In genomic region chr16:85523602-85524364, GRCh38 we compare ENCODE assay signal across 1 cellular context.
TF ChIP-seq lines count a peak whose summit lies in the region.

No MANE protein-coding gene starts in this region.

TF ChIP-seq in HepG2, 621 proteins besides CTCF, POLR2A, EP300 and RAD21 (continued from another document and continues in another):
- TF ChIP-seq, protein P1, sequence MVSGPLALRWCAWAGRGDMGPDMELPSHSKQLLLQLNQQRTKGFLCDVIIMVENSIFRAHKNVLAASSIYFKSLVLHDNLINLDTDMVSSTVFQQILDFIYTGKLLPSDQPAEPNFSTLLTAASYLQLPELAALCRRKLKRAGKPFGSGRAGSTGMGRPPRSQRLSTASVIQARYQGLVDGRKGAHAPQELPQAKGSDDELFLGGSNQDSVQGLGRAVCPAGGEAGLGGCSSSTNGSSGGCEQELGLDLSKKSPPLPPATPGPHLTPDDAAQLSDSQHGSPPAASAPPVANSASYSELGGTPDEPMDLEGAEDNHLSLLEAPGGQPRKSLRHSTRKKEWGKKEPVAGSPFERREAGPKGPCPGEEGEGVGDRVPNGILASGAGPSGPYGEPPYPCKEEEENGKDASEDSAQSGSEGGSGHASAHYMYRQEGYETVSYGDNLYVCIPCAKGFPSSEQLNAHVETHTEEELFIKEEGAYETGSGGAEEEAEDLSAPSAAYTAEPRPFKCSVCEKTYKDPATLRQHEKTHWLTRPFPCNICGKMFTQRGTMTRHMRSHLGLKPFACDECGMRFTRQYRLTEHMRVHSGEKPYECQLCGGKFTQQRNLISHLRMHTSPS (CRISPR knock-in tag; IDR thresholded peaks at IDR 0.05; ENCODE audit: low read depth) = 0 out of 2 replicates have a peak, but pooled peaks have one; percentile 14
- peak; percentile 65 for TF ChIP-seq ZNF609 (CRISPR knock-in tag; IDR thresholded peaks at IDR 0.05; ENCODE audit: borderline replicate concordance)
- no peak for TF ChIP-seq SCMH1 (CRISPR knock-in tag; IDR thresholded peaks at IDR 0.05; ENCODE audit: borderline replicate concordance)
- TF ChIP-seq, protein P2, sequence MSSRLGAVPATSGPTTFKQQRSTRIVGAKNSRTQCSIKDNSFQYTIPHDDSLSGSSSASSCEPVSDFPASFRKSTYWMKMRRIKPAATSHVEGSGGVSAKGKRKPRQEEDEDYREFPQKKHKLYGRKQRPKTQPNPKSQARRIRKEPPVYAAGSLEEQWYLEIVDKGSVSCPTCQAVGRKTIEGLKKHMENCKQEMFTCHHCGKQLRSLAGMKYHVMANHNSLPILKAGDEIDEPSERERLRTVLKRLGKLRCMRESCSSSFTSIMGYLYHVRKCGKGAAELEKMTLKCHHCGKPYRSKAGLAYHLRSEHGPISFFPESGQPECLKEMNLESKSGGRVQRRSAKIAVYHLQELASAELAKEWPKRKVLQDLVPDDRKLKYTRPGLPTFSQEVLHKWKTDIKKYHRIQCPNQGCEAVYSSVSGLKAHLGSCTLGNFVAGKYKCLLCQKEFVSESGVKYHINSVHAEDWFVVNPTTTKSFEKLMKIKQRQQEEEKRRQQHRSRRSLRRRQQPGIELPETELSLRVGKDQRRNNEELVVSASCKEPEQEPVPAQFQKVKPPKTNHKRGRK (CRISPR knock-in tag; IDR thresholded peaks at IDR 0.05) = no peak
- no peak for TF ChIP-seq FOXP1 (IDR thresholded peaks at IDR 0.05)
- TF ChIP-seq FOXP1 (CRISPR knock-in tag; IDR thresholded peaks at IDR 0.05) = peak; percentile 57
- no peak for TF ChIP-seq CCAR2 (optimal IDR thresholded peaks at IDR 0.05; ENCODE audit: low read depth, low read length)
- TF ChIP-seq HES4 (CRISPR knock-in tag; IDR thresholded peaks at IDR 0.05; ENCODE audit: borderline replicate concordance) = no peak; the same call in 1 of the 2 replicates
- TF ChIP-seq ZNF747 (CRISPR knock-in tag; IDR thresholded peaks at IDR 0.05; ENCODE audit: borderline replicate concordance) = peak; percentile 59
- peak; percentile 78; the same call in 1 of the 2 replicates for TF ChIP-seq FOXP4 (CRISPR knock-in tag; IDR thresholded peaks at IDR 0.05)
- peak; percentile 66; the same call in 1 of the 2 replicates for TF ChIP-seq HNRNPL (IDR thresholded peaks at IDR 0.05; ENCODE audit: low read depth, low read length)
- TF ChIP-seq ZSCAN25 (CRISPR knock-in tag; IDR thresholded peaks at IDR 0.05) = peak; percentile 58; the same call in 1 of the 2 replicates
- 0 out of 2 replicates have a peak, but pooled peaks have one; percentile 48 for TF ChIP-seq HOXA5 (CRISPR knock-in tag; IDR thresholded peaks at IDR 0.05)
- no peak for TF ChIP-seq ZNF598 (CRISPR knock-in tag; IDR thresholded peaks at IDR 0.05; ENCODE audit: borderline replicate concordance)
- no peak for TF ChIP-seq ZNF234 (CRISPR knock-in tag; conservative IDR thresholded peaks at IDR 0.05)
- TF ChIP-seq ARNTL (CRISPR knock-in tag; IDR thresholded peaks at IDR 0.05) = peak; percentile 76
- peak; percentile 64; the same call in 1 of the 2 replicates for TF ChIP-seq ZNF891 (CRISPR knock-in tag; IDR thresholded peaks at IDR 0.05)
- peak; percentile 39; the same call in 1 of the 2 replicates for TF ChIP-seq TAF1 (CRISPR knock-in tag; IDR thresholded peaks at IDR 0.05)
- no peak for TF ChIP-seq PRMT3 (CRISPR knock-in tag; IDR thresholded peaks at IDR 0.05; ENCODE audit: borderline replicate concordance, low read depth)
- 0 out of 2 replicates have a peak, but pooled peaks have one; percentile 36 for TF ChIP-seq MEIS2 (CRISPR knock-in tag; IDR thresholded peaks at IDR 0.05)
- TF ChIP-seq ZNF777 (CRISPR knock-in tag; IDR thresholded peaks at IDR 0.05) = peak; percentile 31
- peak; percentile 61; the same call in 1 of the 2 replicates for TF ChIP-seq PITX1 (CRISPR knock-in tag; IDR thresholded peaks at IDR 0.05)
- TF ChIP-seq, protein P3, sequence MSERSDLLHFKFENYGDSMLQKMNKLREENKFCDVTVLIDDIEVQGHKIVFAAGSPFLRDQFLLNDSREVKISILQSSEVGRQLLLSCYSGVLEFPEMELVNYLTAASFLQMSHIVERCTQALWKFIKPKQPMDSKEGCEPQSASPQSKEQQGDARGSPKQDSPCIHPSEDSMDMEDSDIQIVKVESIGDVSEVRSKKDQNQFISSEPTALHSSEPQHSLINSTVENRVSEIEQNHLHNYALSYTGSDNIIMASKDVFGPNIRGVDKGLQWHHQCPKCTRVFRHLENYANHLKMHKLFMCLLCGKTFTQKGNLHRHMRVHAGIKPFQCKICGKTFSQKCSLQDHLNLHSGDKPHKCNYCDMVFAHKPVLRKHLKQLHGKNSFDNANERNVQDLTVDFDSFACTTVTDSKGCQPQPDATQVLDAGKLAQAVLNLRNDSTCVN (CRISPR knock-in tag; IDR thresholded peaks at IDR 0.05; ENCODE audit: borderline replicate concordance) = no peak; the same call in 1 of the 2 replicates
- TF ChIP-seq ARNT (IDR thresholded peaks at IDR 0.05) = no peak
- TF ChIP-seq, protein P4, sequence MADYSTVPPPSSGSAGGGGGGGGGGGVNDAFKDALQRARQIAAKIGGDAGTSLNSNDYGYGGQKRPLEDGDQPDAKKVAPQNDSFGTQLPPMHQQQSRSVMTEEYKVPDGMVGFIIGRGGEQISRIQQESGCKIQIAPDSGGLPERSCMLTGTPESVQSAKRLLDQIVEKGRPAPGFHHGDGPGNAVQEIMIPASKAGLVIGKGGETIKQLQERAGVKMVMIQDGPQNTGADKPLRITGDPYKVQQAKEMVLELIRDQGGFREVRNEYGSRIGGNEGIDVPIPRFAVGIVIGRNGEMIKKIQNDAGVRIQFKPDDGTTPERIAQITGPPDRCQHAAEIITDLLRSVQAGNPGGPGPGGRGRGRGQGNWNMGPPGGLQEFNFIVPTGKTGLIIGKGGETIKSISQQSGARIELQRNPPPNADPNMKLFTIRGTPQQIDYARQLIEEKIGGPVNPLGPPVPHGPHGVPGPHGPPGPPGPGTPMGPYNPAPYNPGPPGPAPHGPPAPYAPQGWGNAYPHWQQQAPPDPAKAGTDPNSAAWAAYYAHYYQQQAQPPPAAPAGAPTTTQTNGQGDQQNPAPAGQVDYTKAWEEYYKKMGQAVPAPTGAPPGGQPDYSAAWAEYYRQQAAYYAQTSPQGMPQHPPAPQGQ (CRISPR knock-in tag; IDR thresholded peaks at IDR 0.05; ENCODE audit: borderline replicate concordance) = no peak
- peak; percentile 13 for TF ChIP-seq FOXC1 (CRISPR knock-in tag; IDR thresholded peaks at IDR 0.05; ENCODE audit: borderline replicate concordance)
- no peak for TF ChIP-seq DMAP1 (CRISPR knock-in tag; IDR thresholded peaks at IDR 0.05)
- TF ChIP-seq MXD1 (CRISPR knock-in tag; IDR thresholded peaks at IDR 0.05) = peak; percentile 31
- peak; percentile 71; the same call in 1 of the 2 replicates for TF ChIP-seq SAFB2 (CRISPR knock-in tag; IDR thresholded peaks at IDR 0.05; ENCODE audit: borderline replicate concordance, low read depth)
- TF ChIP-seq ZNF136 (CRISPR knock-in tag; IDR thresholded peaks at IDR 0.05; ENCODE audit: low read depth) = peak; percentile 59; the same call in 1 of the 2 replicates
- peak; percentile 74 for TF ChIP-seq HNF1B (CRISPR knock-in tag; IDR thresholded peaks at IDR 0.05)
- TF ChIP-seq PHF8 (CRISPR knock-in tag; IDR thresholded peaks at IDR 0.05) = no peak
- 0 out of 2 replicates have a peak, but pooled peaks have one; percentile 13 for TF ChIP-seq ZNF616 (CRISPR knock-in tag; IDR thresholded peaks at IDR 0.05; ENCODE audit: low read depth)
- TF ChIP-seq GFI1 (CRISPR knock-in tag; IDR thresholded peaks at IDR 0.05; ENCODE audit: borderline replicate concordance) = no peak
- no peak for TF ChIP-seq RFXANK (CRISPR knock-in tag; IDR thresholded peaks at IDR 0.05)
- TF ChIP-seq CHCHD3 (CRISPR knock-in tag; IDR thresholded peaks at IDR 0.05) = no peak
- TF ChIP-seq ZNF772 (CRISPR knock-in tag; IDR thresholded peaks at IDR 0.05) = peak; percentile 60; the same call in 1 of the 2 replicates
- TF ChIP-seq TEF (CRISPR knock-in tag; IDR thresholded peaks at IDR 0.05) = no peak
- peak; percentile 40; the same call in 1 of the 2 replicates for TF ChIP-seq CBX5 (CRISPR knock-in tag; IDR thresholded peaks at IDR 0.05; ENCODE audit: borderline replicate concordance)
- TF ChIP-seq NCOA5 (CRISPR knock-in tag; IDR thresholded peaks at IDR 0.05) = no peak
- TF ChIP-seq MLXIP (CRISPR knock-in tag; IDR thresholded peaks at IDR 0.05; ENCODE audit: borderline replicate concordance) = no peak
- no peak for TF ChIP-seq TBL1XR1 (IDR thresholded peaks at IDR 0.05; ENCODE audit: borderline replicate concordance, low read length, partially characterized antibody)
- TF ChIP-seq U2AF1 (optimal IDR thresholded peaks at IDR 0.05; ENCODE audit: low read depth, low read length) = no peak
- peak; percentile 52 for TF ChIP-seq TEAD3 (CRISPR knock-in tag; optimal IDR thresholded peaks at IDR 0.05; ENCODE audit: borderline replicate concordance)
